Comparison of ENCODE assay signal across 9 cellular contexts in genomic region chr2:218218409-218219185, GRCh38. TPM values are rescaled to one million over a fixed set of nuclear protein-coding genes. Genes with fewer than 3 reads are reported as not detected.
DNase-seq lines count a peak whose midpoint lies in the region; ATAC-seq and TF ChIP-seq lines count a peak whose summit lies in the region.
"Had no signal": no experiment of that assay in that cellular context is flagged by ENCODE, and none has a peak within 500 bp of the region (broad histone marks: within the 10 kb centered on the region; RNA-seq: fewer than 3 reads in every experiment).

No MANE protein-coding gene starts in this region.

- H3F3A ChIP-seq in SU-DHL-6 (ENCODE audit: insufficient read depth): peaks cover 20% of the 10 kb centered on the region

- H3K4me2 ChIP-seq in SU-DHL-6 (ENCODE audit: low read depth, low read length, poor library complexity, severe bottlenecking): peak overlapping the region; percentile 97

- ATAC-seq in HG03135 (IDR thresholded peaks at IDR 0.05; ENCODE audit: unreplicated experiment): peak; percentile 42

- DNase-seq in BJ (ENCODE audit: low read depth): no peak
- no peak for DNase-seq in esophagus squamous epithelium (lab: John Stamatoyannopoulos, UW)
- DNase-seq in skeletal muscle cell (ENCODE audit: low read depth): no peak
- no peak for DNase-seq in hypothalamus (lab: John Stamatoyannopoulos, UW)
- no peak for DNase-seq in anterior cingulate cortex (lab: John Stamatoyannopoulos, UW)

- POLR2A ChIA-PET in BJ (lab: Charles Lee): interaction anchor here (1.2 kb wide), 1 partner anchor 10 kb away, joined by 3 read pairs; no protein-coding TSS in a partner anchor

- no peaks in the 10 kb centered on the region for H3K36me3 ChIP-seq in BJ (ENCODE audit: control insufficient read depth, insufficient read depth, low read length)
- peaks cover 17% of the 10 kb centered on the region; the same call in 1 of the 2 replicates for H3K36me3 ChIP-seq in SU-DHL-6 (ENCODE audit: low read length)
- H3K36me3 ChIP-seq in esophagus squamous epithelium: peaks cover 0 to 20% (median 0%) of the 10 kb centered on the region in 3 donors

- peak; percentile 20 for TF ChIP-seq POLR2A in GM18951 (IDR thresholded peaks at IDR 0.05; ENCODE audit: extremely low read depth, insufficient read depth, insufficient read length)
- no peak for TF ChIP-seq POLR2A in esophagus squamous epithelium (IDR thresholded peaks at IDR 0.05)

- H3K79me2 ChIP-seq in SU-DHL-6 (ENCODE audit: insufficient read depth, low read length): peaks cover 65% of the 10 kb centered on the region

- intact Hi-C loops in esophagus squamous epithelium (cut with DNase I): no loop called here

- no peaks in the 10 kb centered on the region for H3K9me2 ChIP-seq in SU-DHL-6 (replicated peaks; ENCODE audit: insufficient read depth, low read length)

- peak overlapping the region; percentile 99 for H3K9ac ChIP-seq in SU-DHL-6 (ENCODE audit: low read length)

- H4K20me1 ChIP-seq in SU-DHL-6 (ENCODE audit: low read depth, low read length): peaks cover 35% of the 10 kb centered on the region

- TF ChIP-seq CTCF in BJ (IDR thresholded peaks at IDR 0.05; ENCODE audit: insufficient read depth, low read depth, low read length): no peak
- no peak for TF ChIP-seq CTCF in SU-DHL-6 (IDR thresholded peaks at IDR 0.05; ENCODE audit: insufficient read depth, low read length, poor library complexity, severe bottlenecking)
- TF ChIP-seq CTCF in esophagus squamous epithelium (IDR thresholded peaks at IDR 0.05): peak in 1 of 6 experiments; percentile 8

- in situ Hi-C loops in GM18951 (cut with MboI; ENCODE audit: low sequenced_read_pairs, unreplicated experiment): no loop called here

- H3K9me3 ChIP-seq in SU-DHL-6 (ENCODE audit: insufficient read depth, low read length) (no peaks in the 10 kb centered on the region), esophagus squamous epithelium (no peaks in the 10 kb centered on the region)

- 8% methylated on average over 3 of the region's 3 CpGs for WGBS in esophagus squamous epithelium, 2 donors

- H3K27ac ChIP-seq in SU-DHL-6 (ENCODE audit: low read depth, low read length) (peak overlapping the region; percentile 97), esophagus squamous epithelium (peak overlapping the region; percentile 98 to 100 (median 100))

- peaks cover 35 to 66% (median 57%) of the 10 kb centered on the region in 3 donors for H3K4me1 ChIP-seq in esophagus squamous epithelium

- H2AFZ ChIP-seq in SU-DHL-6 (ENCODE audit: low read depth, low read length, severe bottlenecking): no peak overlapping the region

- H3K4me3 ChIP-seq in BJ (ENCODE audit: low read depth, low read length) (peak overlapping the region; percentile 98), SU-DHL-6 (ENCODE audit: insufficient read depth, low read length, poor library complexity, severe bottlenecking) (peak overlapping the region; percentile 90), esophagus squamous epithelium (peak overlapping the region; percentile 86 to 100 (median 95)), skeletal muscle cell (ENCODE audit: low read depth, low read length) (peak overlapping the region; percentile 99)

- no peaks in the 10 kb centered on the region for H3K27me3 ChIP-seq in BJ (ENCODE audit: control insufficient read depth, insufficient read depth, low read length)
- no peaks in the 10 kb centered on the region for H3K27me3 ChIP-seq in SU-DHL-6 (ENCODE audit: low read length)
- H3K27me3 ChIP-seq in esophagus squamous epithelium: no peaks in the 10 kb centered on the region

- CTCF ChIA-PET in BJ (lab: Yijun Ruan, JAX): no interaction called here

RNA-seq across cellular contexts. Expression of gene ARPC2, which starts 1.6 kb away (rescaled TPM):
- 699 and 831 TPM in 2 replicates for polyA plus RNA-seq in BJ (2011; rRNA removed)
- polyA minus RNA-seq in BJ (2011; rRNA and poly(A)+ RNA removed): 271 and 382 TPM in 2 replicates
- total RNA-seq in esophagus squamous epithelium: 100 to 1,000 TPM; 465 to 690 (median 542) TPM

RNA-seq across cellular contexts. Expression of gene GPBAR1, which starts 42.2 kb away (rescaled TPM):
- polyA plus RNA-seq in BJ (2011; rRNA removed): 0.04 TPM in 1 of 2 replicates, not detected in the other
- 0.19 TPM in 1 of 2 replicates, not detected in the other for polyA minus RNA-seq in BJ (2011; rRNA and poly(A)+ RNA removed)
- total RNA-seq in esophagus squamous epithelium: 1 to 10 TPM in 1 of 4 donors, under 1 TPM in 2, not detected in 1; 0.26 to 1.3 (median 0.31) TPM

RNA-seq across cellular contexts. Expression of gene AAMP, which starts 51.3 kb away (rescaled TPM):
- polyA plus RNA-seq in BJ (2011; rRNA removed): 65.1 and 84.9 TPM in 2 replicates
- 42.2 and 49.7 TPM in 2 replicates for polyA minus RNA-seq in BJ (2011; rRNA and poly(A)+ RNA removed)
- total RNA-seq in esophagus squamous epithelium: 100 to 1,000 TPM in 3 of 4 donors, 10 to 100 TPM in 1; 97.9 to 136 (median 118) TPM

RNA-seq across cellular contexts. Expression of gene PNKD, which starts 51.7 kb away (rescaled TPM):
- 44.5 and 54.5 TPM in 2 replicates for polyA plus RNA-seq in BJ (2011; rRNA removed)
- 10.9 and 16.9 TPM in 2 replicates for polyA minus RNA-seq in BJ (2011; rRNA and poly(A)+ RNA removed)
- 10 to 100 TPM; 19.7 to 34.3 (median 28.0) TPM for total RNA-seq in esophagus squamous epithelium

RNA-seq across cellular contexts. Expression of gene CXCR1, which starts 51.8 kb away (rescaled TPM):
- not detected in 2 replicates for polyA plus RNA-seq in BJ (2011; rRNA removed)
- not detected in 2 replicates for polyA minus RNA-seq in BJ (2011; rRNA and poly(A)+ RNA removed)
- total RNA-seq in esophagus squamous epithelium: 1 to 10 TPM in 1 of 4 donors, not detected in 3; 1.3 TPM
- total RNA-seq: LHCN-M2 had no signal
